21 cellular contexts compared by ENCODE assay signal in genomic region chr17:49920370-49920769, GRCh38. TPM values are rescaled to one million over a fixed set of nuclear protein-coding genes. Genes with fewer than 3 reads are reported as not detected.
"Had no signal": no experiment of that assay in that cellular context is flagged by ENCODE, and none has a peak within 500 bp of the region (broad histone marks: within the 10 kb centered on the region; RNA-seq: fewer than 3 reads in every experiment).

No MANE protein-coding gene starts in this region.

- ATAC-seq: effector memory CD8-positive, alpha-beta T cell; gastroesophageal sphincter; left cardiac atrium; lower lobe of right lung had no signal

- H3K4me1 ChIP-seq: esophagus muscularis mucosa, gastroesophageal sphincter, left ventricle myocardium inferior, lower lobe of right lung, testis, tibial nerve had no signal

- H3K27ac ChIP-seq: epithelial cell of prostate, esophagus muscularis mucosa, gastroesophageal sphincter, left ventricle myocardium inferior, lower lobe of right lung, neutrophil, testis, tibial nerve had no signal

- H3K4me3 ChIP-seq: esophagus muscularis mucosa, gastroesophageal sphincter, left ventricle myocardium inferior, lower lobe of right lung, smooth muscle cell, testis, tibial nerve had no signal

- H3K4me3 Mint-ChIP-seq: dendritic cell treated with granulocyte-macrophage colony-stimulating factor and Interleukin-4, amounts not matched to agents 40 ng/mL and 50 ng/mL, for 4 days; effector memory CD8-positive, alpha-beta T cell; memory B cell; naive B cell; nephron; stimulated activated memory B cell treated with anti-CD40 and anti-IgM and Interleukin-4, amounts not matched to agents 10 μg/mL and 1 μg/mL and 100 μg/mL, for 72 hours; stimulated activated naive CD8-positive, alpha-beta T cell treated with anti-CD3 and anti-CD28 coated beads, Interleukin-15, amount 100 ng/mL, for 72 hours had no signal

- H3K27me3 ChIP-seq: testis had no signal

- DNase-seq: effector memory CD8-positive, alpha-beta T cell; kidney; left cardiac atrium; left ventricle myocardium inferior; lower lobe of right lung; naive B cell; stimulated activated CD4-positive, alpha-beta T cell treated with anti-CD3 and anti-CD28 coated beads, Interleukin-4, amount 100 ng/mL, for 1 hour; stimulated activated naive CD8-positive, alpha-beta T cell treated with anti-CD3 and anti-CD28 coated beads, Interleukin-15, amount 100 ng/mL, for 72 hours; testis had no signal

- H3K4me1 Mint-ChIP-seq: memory B cell; naive B cell; stimulated activated memory B cell treated with anti-CD40 and anti-IgM and Interleukin-4, amounts not matched to agents 10 μg/mL and 1 μg/mL and 100 μg/mL, for 72 hours; stimulated activated naive CD8-positive, alpha-beta T cell treated with anti-CD3 and anti-CD28 coated beads, Interleukin-15, amount 100 ng/mL, for 72 hours had no signal

- H3K9me3 Mint-ChIP-seq: dendritic cell treated with granulocyte-macrophage colony-stimulating factor and Interleukin-4, amounts not matched to agents 40 ng/mL and 50 ng/mL, for 4 days; effector memory CD8-positive, alpha-beta T cell; memory B cell; nephron; stimulated activated memory B cell treated with anti-CD40 and anti-IgM and Interleukin-4, amounts not matched to agents 10 μg/mL and 1 μg/mL and 100 μg/mL, for 72 hours; stimulated activated naive CD8-positive, alpha-beta T cell treated with anti-CD3 and anti-CD28 coated beads, Interleukin-15, amount 100 ng/mL, for 72 hours had no signal

- H3K9me3 ChIP-seq: esophagus muscularis mucosa, gastroesophageal sphincter, left ventricle myocardium inferior, lower lobe of right lung, neutrophil, testis, tibial nerve had no signal

- FAIRE-seq: kidney had no signal

- H3K27ac Mint-ChIP-seq: dendritic cell treated with granulocyte-macrophage colony-stimulating factor and Interleukin-4, amounts not matched to agents 40 ng/mL and 50 ng/mL, for 4 days; effector memory CD8-positive, alpha-beta T cell; memory B cell; nephron; stimulated activated memory B cell treated with anti-CD40 and anti-IgM and Interleukin-4, amounts not matched to agents 10 μg/mL and 1 μg/mL and 100 μg/mL, for 72 hours; stimulated activated naive CD8-positive, alpha-beta T cell treated with anti-CD3 and anti-CD28 coated beads, Interleukin-15, amount 100 ng/mL, for 72 hours had no signal

- H3K36me3 Mint-ChIP-seq: memory B cell; naive B cell; stimulated activated memory B cell treated with anti-CD40 and anti-IgM and Interleukin-4, amounts not matched to agents 10 μg/mL and 1 μg/mL and 100 μg/mL, for 72 hours had no signal

RNA-seq across cellular contexts. Expression of gene DLX4, which starts 48.6 kb away (rescaled TPM):
- total RNA-seq: esophagus muscularis mucosa, fibroblast of villous mesenchyme, left ventricle myocardium inferior, pulmonary artery endothelial cell, smooth muscle cell, tibial nerve had no signal
